Comparison of ENCODE assay signal across 19 cellular contexts in the genomic region with DNA sequence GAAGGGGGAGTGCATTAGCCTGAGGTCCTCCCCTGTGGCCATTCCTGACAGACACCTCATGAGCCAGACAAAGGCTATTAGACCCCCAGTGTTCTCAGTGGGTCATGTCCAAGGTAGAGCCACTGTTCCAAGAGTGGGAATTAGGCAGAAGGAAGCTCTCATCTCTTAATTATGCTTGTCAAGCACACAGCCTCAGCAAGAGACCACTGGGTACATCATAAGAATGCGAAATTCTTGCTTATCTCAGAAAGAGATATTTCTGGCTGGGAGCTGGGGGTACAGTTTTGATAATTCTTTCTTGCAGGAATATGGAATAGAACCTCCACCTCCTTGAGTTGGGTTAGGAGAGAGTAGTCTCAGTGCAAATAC.
DNase-seq lines count a peak whose midpoint lies in the region; ATAC-seq, FAIRE-seq and TF ChIP-seq lines count a peak whose summit lies in the region.
"Had no signal": no experiment of that assay in that cellular context is flagged by ENCODE, and none has a peak within 500 bp of the region (broad histone marks: within the 10 kb centered on the region; RNA-seq: fewer than 3 reads in every experiment).

No MANE protein-coding gene starts in this region.

- peak overlapping the region; percentile 84 for H3K27ac ChIP-seq in endothelial cell of umbilical vein (ENCODE audit: insufficient read depth, low read depth, low read length)
- H3K27ac ChIP-seq in mesenchymal stem cell (ENCODE audit: low read length, poor library complexity, severe bottlenecking) = peak overlapping the region; percentile 46
- H3K27ac ChIP-seq in substantia nigra (ENCODE audit: low read depth, low read length, poor library complexity, severe bottlenecking) = no peak overlapping the region

- no peak overlapping the region for H3K14ac ChIP-seq in mesenchymal stem cell (ENCODE audit: low read length in 2 of 2)

- no peak for DNase-seq in Right ventricle myocardium inferior (ENCODE audit: missing footprints)
- DNase-seq in cardiac septum (ENCODE audit: low spot score) = no peak
- no peak for DNase-seq in endothelial cell of umbilical vein (ENCODE audit: low read depth, low spot score)
- DNase-seq in mesenchymal stem cell = no peak
- no peak for DNase-seq in substantia nigra (lab: John Stamatoyannopoulos, UW)
- no peak for DNase-seq in stimulated activated CD4-positive, alpha-beta T cell treated with anti-CD3 and anti-CD28 coated beads, Interleukin-2, amount 100 ng/mL, for 24 hours
- DNase-seq in kidney glomerular epithelial cell (lab: John Stamatoyannopoulos, UW) = no peak
- DNase-seq: 8988T; BE2C; Caco-2; CD4-positive, alpha-beta T cell; H7; HFFc6; KG1; NCI-H1105 treated with DMSO at 0.1 percent for 48 hours; NCI-H1694; NK-92 treated with Interleukin-12 subunit alpha and Interleukin-12 subunit beta, amount 100 ng/mL, for 24 hours had no signal

- no peaks in the 10 kb centered on the region for H3K36me3 ChIP-seq in endothelial cell of umbilical vein (ENCODE audit: control insufficient read depth in 2 of 2, extremely low read depth in 1 of 2, insufficient read depth in 2 of 2, low read length in 2 of 2)
- no peaks in the 10 kb centered on the region for H3K36me3 ChIP-seq in mesenchymal stem cell (ENCODE audit: control insufficient read depth in 1 of 2, insufficient read depth in 2 of 2, low read depth in 1 of 2, low read length in 2 of 2)
- H3K36me3 ChIP-seq: BE2C had no signal

- no peak for FAIRE-seq in endothelial cell of umbilical vein (lab: Jason Lieb, UNC)
- FAIRE-seq: G401.6 had no signal

- no peak overlapping the region for H3K4me2 ChIP-seq in endothelial cell of umbilical vein (ENCODE audit: insufficient read depth, low read length)
- H3K4me2 ChIP-seq in mesenchymal stem cell (ENCODE audit: low read length, poor library complexity, severe bottlenecking) = no peak overlapping the region

- POLR2A ChIA-PET in endothelial cell of umbilical vein (lab: Charles Lee) = no interaction called here

- H3K4me1 ChIP-seq in endothelial cell of umbilical vein (ENCODE audit: control insufficient read depth, extremely low read depth, insufficient read depth, low read length) (peaks cover 24% of the 10 kb centered on the region), mesenchymal stem cell (ENCODE audit: control insufficient read depth, insufficient read depth, low read depth, low read length) (peaks cover 7% of the 10 kb centered on the region)
- H3K4me1 ChIP-seq: BE2C, Caco-2 had no signal

- H3K23ac ChIP-seq in mesenchymal stem cell (ENCODE audit: low read length in 2 of 2) = peak overlapping the region in 1 of 2 experiments; percentile 23

- H4K8ac ChIP-seq in mesenchymal stem cell (ENCODE audit: low read length) = peak overlapping the region; percentile 69

- H2AFZ ChIP-seq in endothelial cell of umbilical vein (ENCODE audit: low read depth, low read length) = peak overlapping the region; percentile 43
- no peak overlapping the region for H2AFZ ChIP-seq in mesenchymal stem cell (ENCODE audit: low read depth, low read length)

- no peak overlapping the region for H2BK15ac ChIP-seq in mesenchymal stem cell (ENCODE audit: low read depth, poor library complexity, severe bottlenecking)

- H2AK5ac ChIP-seq in mesenchymal stem cell (ENCODE audit: low read length, severe bottlenecking) = peak overlapping the region; percentile 26

- H3K9me1 ChIP-seq in endothelial cell of umbilical vein (replicated peaks; ENCODE audit: control insufficient read depth, extremely low read depth, insufficient read depth, low read length) = no peaks in the 10 kb centered on the region

- no peaks in the 10 kb centered on the region for H3K79me2 ChIP-seq in endothelial cell of umbilical vein (ENCODE audit: control insufficient read depth, insufficient read depth, low read length)

- H2BK12ac ChIP-seq in mesenchymal stem cell (ENCODE audit: low read length in 2 of 2) = peak overlapping the region; percentile 69 to 96

- H3K9me3 ChIP-seq in endothelial cell of umbilical vein (replicated peaks; ENCODE audit: control insufficient read depth, insufficient read depth, low read length) (no peaks in the 10 kb centered on the region), mesenchymal stem cell (ENCODE audit: control insufficient read depth, low read length) (peaks cover 15% of the 10 kb centered on the region)
- H3K9me3 ChIP-seq: BE2C had no signal

- peak overlapping the region; percentile 33 for H2BK5ac ChIP-seq in mesenchymal stem cell (ENCODE audit: low read depth, low read length, poor library complexity, severe bottlenecking)

- H3K9ac ChIP-seq in endothelial cell of umbilical vein (replicated peaks; ENCODE audit: extremely low read depth, insufficient read depth, low read length) (no peak overlapping the region), mesenchymal stem cell (ENCODE audit: low read length) (no peak overlapping the region)

- H3K27me3 ChIP-seq in endothelial cell of umbilical vein (ENCODE audit: control insufficient read depth in 2 of 2, insufficient read depth in 2 of 2, low read length in 2 of 2) (no peaks in the 10 kb centered on the region), mesenchymal stem cell (ENCODE audit: control insufficient read depth in 1 of 2, insufficient read depth in 1 of 2, low read length in 2 of 2) (no peaks in the 10 kb centered on the region)
- H3K27me3 ChIP-seq: BE2C had no signal

- CTCF ChIA-PET in endothelial cell of umbilical vein (lab: Charles Lee) = interaction anchor here (1.3 kb wide), 1 partner anchor 10 kb away, joined by 4 read pairs; no protein-coding TSS in a partner anchor

- no peaks in the 10 kb centered on the region for H3K79me1 ChIP-seq in mesenchymal stem cell (replicated peaks; ENCODE audit: low read length, poor library complexity, severe bottlenecking)

- H3K18ac ChIP-seq in mesenchymal stem cell (ENCODE audit: low read depth in 1 of 2, low read length in 2 of 2) = peak overlapping the region; percentile 92 to 93

- H3K4ac ChIP-seq in mesenchymal stem cell (ENCODE audit: low read depth in 1 of 2, low read length in 2 of 2) = peak overlapping the region; percentile 5 to 94

- peak overlapping the region; percentile 87 for H2BK120ac ChIP-seq in mesenchymal stem cell (ENCODE audit: low read depth, low read length)

- H3K4me3 ChIP-seq in endothelial cell of umbilical vein (replicated peaks in 1 of 3; ENCODE audit: insufficient read depth in 1 of 3, low read depth in 1 of 3, low read length in 3 of 3) = no peak overlapping the region
- H3K4me3 ChIP-seq in mesenchymal stem cell (ENCODE audit: insufficient read depth in 1 of 2, low read depth in 1 of 2, low read length in 2 of 2) = no peak overlapping the region

- TF ChIP-seq CTCF in endothelial cell of umbilical vein (IDR thresholded peaks at IDR 0.05; ENCODE audit: extremely low read depth in 1 of 2, insufficient read depth in 1 of 2, low read depth in 1 of 2, low read length in 2 of 2) = no peak

- no peak for TF ChIP-seq POLR2A in endothelial cell of umbilical vein (IDR thresholded peaks at IDR 0.05; ENCODE audit: low read depth, low read length)

- no TSS peak for BruUV-seq in endothelial cell of umbilical vein (replicated peaks; lab: Mats Ljungman, UMichigan)

- intact Hi-C loops in Right ventricle myocardium inferior (cut with DNase I) = no loop called here
- intact Hi-C loops in cardiac septum (cut with DNase I) = no loop called here
- intact Hi-C loops in endothelial cell of umbilical vein (cut with micrococcal nuclease) = no loop called here

- dilution Hi-C loops in endothelial cell of umbilical vein (cut with MboI; ENCODE audit: extremely low pct_ligation_motif_present, low sequenced_read_pairs) = no loop called here

- H4K20me1 ChIP-seq in endothelial cell of umbilical vein (replicated peaks; ENCODE audit: control insufficient read depth, extremely low read depth, insufficient read depth, low read length) = no peaks in the 10 kb centered on the region

- peak overlapping the region; percentile 60 for H4K91ac ChIP-seq in mesenchymal stem cell (ENCODE audit: low read length)

- peak; percentile 53 for ATAC-seq in Right ventricle myocardium inferior
- no peak for ATAC-seq in HG02759 (IDR thresholded peaks at IDR 0.05; ENCODE audit: unreplicated experiment)

- 100% methylated on average over 1 of the region's 1 CpG for WGBS in mesenchymal stem cell

TF ChIP-seq in endothelial cell of umbilical vein, 7 proteins besides CTCF, POLR2A, EP300 and RAD21:
- TF ChIP-seq FOS (IDR thresholded peaks at IDR 0.05; ENCODE audit: borderline replicate concordance, insufficient read depth, low read length) (no peak), MYC (IDR thresholded peaks at IDR 0.05; ENCODE audit: low read depth, low read length) (no peak), EZH2 (IDR thresholded peaks at IDR 0.05; ENCODE audit: borderline replicate concordance, low read depth, low read length, severe bottlenecking) (no peak), GATA2 (IDR thresholded peaks at IDR 0.05; ENCODE audit: insufficient read depth, insufficient read length, low read depth, low read length) (no peak), POLR2AphosphoS5 (IDR thresholded peaks at IDR 0.05; ENCODE audit: insufficient read depth, low read depth, low read length) (no peak), JUN (IDR thresholded peaks at IDR 0.05; ENCODE audit: borderline replicate concordance, insufficient read depth, insufficient read length, low read depth) (no peak)
- TF ChIP-seq, protein P1, sequence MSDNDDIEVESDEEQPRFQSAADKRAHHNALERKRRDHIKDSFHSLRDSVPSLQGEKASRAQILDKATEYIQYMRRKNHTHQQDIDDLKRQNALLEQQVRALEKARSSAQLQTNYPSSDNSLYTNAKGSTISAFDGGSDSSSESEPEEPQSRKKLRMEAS (IDR thresholded peaks at IDR 0.05; ENCODE audit: insufficient read depth, insufficient read length) = no peak
